In the genomic region with DNA sequence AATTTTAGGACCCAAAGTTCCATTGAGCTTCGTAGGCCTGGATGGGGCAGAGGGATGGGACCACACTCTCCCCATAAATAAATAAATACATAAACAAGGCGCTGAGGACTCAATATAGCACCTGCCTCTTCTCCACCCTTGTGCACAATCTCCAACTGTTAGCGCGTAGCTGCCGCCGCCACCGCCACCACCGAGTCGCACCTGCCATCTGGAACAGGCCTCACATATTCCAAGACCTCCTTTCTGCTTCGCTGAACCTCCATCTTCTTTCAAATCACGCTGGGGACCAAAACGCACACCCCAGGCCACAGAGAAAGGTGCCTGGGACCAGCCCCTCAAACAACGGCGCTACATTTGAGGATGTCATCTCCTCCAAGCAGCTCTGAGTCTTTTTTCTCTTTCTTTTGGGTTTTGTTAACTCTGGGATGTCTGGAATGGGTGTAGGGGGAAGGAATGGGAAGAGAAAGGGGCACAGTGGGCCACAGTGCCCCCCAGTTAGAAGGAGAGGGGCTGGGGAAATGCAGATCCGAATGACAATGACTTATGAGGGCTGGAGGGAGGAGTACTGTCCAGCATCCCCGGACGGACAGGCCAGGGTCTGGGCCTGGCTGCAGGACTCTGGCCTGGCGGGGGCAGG, we compare ENCODE assay signal across 8 cellular contexts. TPM values are rescaled to one million over a fixed set of nuclear protein-coding genes. Genes with fewer than 3 reads are reported as not detected.
DNase-seq lines count a peak whose midpoint lies in the region; ATAC-seq and TF ChIP-seq lines count a peak whose summit lies in the region.

No MANE protein-coding gene starts in this region.

- no peaks in the 10 kb centered on the region for H3K79me2 ChIP-seq in smooth muscle cell (ENCODE audit: low read depth)

- H3K27ac ChIP-seq in Peyer's patch (peak overlapping the region; percentile 70 to 89 (median 85)), upper lobe of right lung (peak overlapping the region; percentile 19), smooth muscle cell (ENCODE audit: low read depth) (no peak overlapping the region)

- H3K36me3 ChIP-seq in Peyer's patch (no peaks in the 10 kb centered on the region), upper lobe of right lung (no peaks in the 10 kb centered on the region), smooth muscle cell (ENCODE audit: low read depth) (no peaks in the 10 kb centered on the region)

- peak overlapping the region; percentile 57 for H3K4me3 Mint-ChIP-seq in endothelial cell (ENCODE audit: unreplicated experiment)

- H3K4me1 Mint-ChIP-seq in endothelial cell (ENCODE audit: unreplicated experiment) = peaks cover 32% of the 10 kb centered on the region

- peak overlapping the region; percentile 67 for H3K27ac Mint-ChIP-seq in endothelial cell (ENCODE audit: unreplicated experiment)

- no peak for TF ChIP-seq CTCF in Peyer's patch (IDR thresholded peaks at IDR 0.05)
- no peak for TF ChIP-seq CTCF in endothelial cell (IDR thresholded peaks at IDR 0.05; ENCODE audit: unreplicated experiment)
- TF ChIP-seq CTCF in upper lobe of right lung (IDR thresholded peaks at IDR 0.05) = no peak
- TF ChIP-seq CTCF in smooth muscle cell (IDR thresholded peaks at IDR 0.05; ENCODE audit: borderline replicate concordance, insufficient read depth, poor library complexity, severe bottlenecking) = no peak
- no peak for TF ChIP-seq CTCF in GM20000 (IDR thresholded peaks at IDR 0.05; ENCODE audit: extremely low read depth, missing control alignments)

- ATAC-seq in upper lobe of right lung = no peak
- no peak for ATAC-seq in HG02884 (IDR thresholded peaks at IDR 0.05; ENCODE audit: unreplicated experiment)

- H3F3A ChIP-seq in smooth muscle cell (ENCODE audit: low read depth) = peaks cover 4% of the 10 kb centered on the region

- DNase-seq in stimulated activated CD4-positive, alpha-beta T cell treated with anti-CD3 and anti-CD28 coated beads, Interleukin-15, amount 100 ng/mL, for 24 hours = peak; percentile 38
- no peak for DNase-seq in stimulated activated CD4-positive, alpha-beta T cell treated with anti-CD3 and anti-CD28 coated beads, Interleukin-4, amount 100 ng/mL, for 4 hours
- DNase-seq in Peyer's patch (peak in 1 of 3 donors; percentile 35), endothelial cell (ENCODE audit: low spot score) (no peak), upper lobe of right lung (no peak), smooth muscle cell (lab: John Stamatoyannopoulos, UW; ENCODE audit: unreplicated experiment) (no peak), GM20000 (ENCODE audit: low spot score) (no peak)

- H2AFZ ChIP-seq in smooth muscle cell (ENCODE audit: low read depth) = no peak overlapping the region

- no peak overlapping the region for H3K9ac ChIP-seq in smooth muscle cell (ENCODE audit: low read depth)

- TF ChIP-seq POLR2A in Peyer's patch (IDR thresholded peaks at IDR 0.05) = no peak

- peaks cover 4% of the 10 kb centered on the region for H4K20me1 ChIP-seq in smooth muscle cell (ENCODE audit: low read depth)

- H3K27me3 ChIP-seq in Peyer's patch (no peaks in the 10 kb centered on the region), upper lobe of right lung (no peaks in the 10 kb centered on the region), smooth muscle cell (ENCODE audit: low read depth) (no peaks in the 10 kb centered on the region)

- H3K27me3 Mint-ChIP-seq in endothelial cell (ENCODE audit: unreplicated experiment) = peaks cover 4% of the 10 kb centered on the region

- H3K4me1 ChIP-seq in Peyer's patch = peaks cover 5 to 48% (median 28%) of the 10 kb centered on the region in 4 donors
- H3K4me1 ChIP-seq in upper lobe of right lung = peaks cover 28% of the 10 kb centered on the region
- H3K4me1 ChIP-seq in smooth muscle cell (ENCODE audit: low read depth) = peaks cover 8% of the 10 kb centered on the region

- WGBS in smooth muscle cell (ENCODE audit: low lambda C conversion rate) = 82% methylated on average over 18 of the region's 18 CpGs

- H3K9me3 ChIP-seq in Peyer's patch (no peaks in the 10 kb centered on the region), upper lobe of right lung (no peaks in the 10 kb centered on the region), smooth muscle cell (replicated peaks; ENCODE audit: low read depth) (no peaks in the 10 kb centered on the region)

- no peak overlapping the region for H3K4me2 ChIP-seq in smooth muscle cell

- H3K9me3 Mint-ChIP-seq in endothelial cell (ENCODE audit: unreplicated experiment) = no peaks in the 10 kb centered on the region

- H3K4me3 ChIP-seq in Peyer's patch (peak overlapping the region; percentile 41 to 68 (median 62)), upper lobe of right lung (peak overlapping the region; percentile 48), smooth muscle cell (no peak overlapping the region)

- intact Hi-C loops in upper lobe of right lung (cut with DNase I) = no loop called here

- no peaks in the 10 kb centered on the region for H3K36me3 Mint-ChIP-seq in endothelial cell (ENCODE audit: low read depth, unreplicated experiment)

RNA-seq across cellular contexts. Expression of a gene that starts 49.7 kb away (rescaled TPM):
- 100 to 1,000 TPM in 2 of 4 donors, 10 to 100 TPM in 2; 44.6 to 134 (median 109) TPM for total RNA-seq in Peyer's patch
- 150 TPM for total RNA-seq in endothelial cell (ENCODE audit: unreplicated experiment)
- total RNA-seq in upper lobe of right lung = 19.7 TPM
- 26.0 and 26.6 TPM in 2 replicates for total RNA-seq in smooth muscle cell
- 26.2 and 28.7 TPM in 2 replicates for polyA plus RNA-seq in smooth muscle cell
